Comparison of ENCODE assay signal across 22 cellular contexts in genomic region chr4:99207069-99207743, GRCh38. TPM values are rescaled to one million over a fixed set of nuclear protein-coding genes. Genes with fewer than 3 reads are reported as not detected.
"Had no signal": no experiment of that assay in that cellular context is flagged by ENCODE, and none has a peak within 500 bp of the region (broad histone marks: within the 10 kb centered on the region; RNA-seq: fewer than 3 reads in every experiment).

No MANE protein-coding gene starts in this region.

- H3K27me3 ChIP-seq: heart left ventricle, spleen, transverse colon had no signal

- H3K9me3 Mint-ChIP-seq: nephron progenitor cell; stimulated activated memory B cell treated with anti-CD40 and anti-IgM and Interleukin-4, amounts not matched to agents 10 μg/mL and 1 μg/mL and 100 μg/mL, for 72 hours; stimulated activated naive CD8-positive, alpha-beta T cell treated with anti-CD3 and anti-CD28 coated beads, Interleukin-15, Interleukin-2, amounts not matched to agents 100 ng/mL and 50 ng/mL, for 24 hours had no signal

- H3K27me3 Mint-ChIP-seq: naive B cell; stimulated activated memory B cell treated with anti-CD40 and anti-IgM and Interleukin-4, amounts not matched to agents 10 μg/mL and 1 μg/mL and 100 μg/mL, for 72 hours; stimulated activated naive CD8-positive, alpha-beta T cell treated with anti-CD3 and anti-CD28 coated beads, Interleukin-15, Interleukin-2, amounts not matched to agents 100 ng/mL and 50 ng/mL, for 24 hours had no signal

- H3K27ac ChIP-seq: parathyroid adenoma, prostate gland, spleen, transverse colon had no signal

- H3K4me1 Mint-ChIP-seq: naive B cell; stimulated activated memory B cell treated with anti-CD40 and anti-IgM and Interleukin-4, amounts not matched to agents 10 μg/mL and 1 μg/mL and 100 μg/mL, for 72 hours had no signal

- H3K4me3 ChIP-seq: heart left ventricle, prostate gland, spleen, transverse colon had no signal

- H3K36me3 Mint-ChIP-seq: naive B cell; stimulated activated memory B cell treated with anti-CD40 and anti-IgM and Interleukin-4, amounts not matched to agents 10 μg/mL and 1 μg/mL and 100 μg/mL, for 72 hours had no signal

- H3K4me1 ChIP-seq: parathyroid adenoma, prostate gland, spleen had no signal

- ATAC-seq: esophagus mucosa; heart left ventricle; left colon; left ventricle myocardium superior; stimulated activated memory B cell treated with anti-CD40 and anti-IgM and Interleukin-4, amounts not matched to agents 10 μg/mL and 1 μg/mL and 100 μg/mL, for 72 hours had no signal

- H3K9me3 ChIP-seq: heart left ventricle, prostate gland, spleen, transverse colon had no signal

- H3K4me3 Mint-ChIP-seq: naive B cell; nephron progenitor cell; stimulated activated memory B cell treated with anti-CD40 and anti-IgM and Interleukin-4, amounts not matched to agents 10 μg/mL and 1 μg/mL and 100 μg/mL, for 72 hours; stimulated activated naive CD8-positive, alpha-beta T cell treated with anti-CD3 and anti-CD28 coated beads, Interleukin-15, Interleukin-2, amounts not matched to agents 100 ng/mL and 50 ng/mL, for 24 hours had no signal

- H3K36me3 ChIP-seq: heart left ventricle, prostate gland, spleen, transverse colon had no signal

- DNase-seq: effector memory CD4-positive, alpha-beta T cell; heart left ventricle; kidney; left colon; left ventricle myocardium superior; mesendoderm; naive B cell; nephron progenitor cell; spleen; stimulated activated CD4-positive, alpha-beta T cell treated with anti-CD3 and anti-CD28 coated beads, Interleukin-15, amount 100 ng/mL, for 24 hours; stimulated activated CD4-positive, alpha-beta T cell treated with anti-CD3 and anti-CD28 coated beads, Interleukin-1b, Interleukin-23, amount 100 ng/mL, for 48 hours; stimulated activated CD4-positive, alpha-beta T cell treated with anti-CD3 and anti-CD28 coated beads, Interleukin-4, amount 100 ng/mL, for 24 hours; transverse colon had no signal

- H3K27ac Mint-ChIP-seq: naive B cell; nephron progenitor cell; stimulated activated memory B cell treated with anti-CD40 and anti-IgM and Interleukin-4, amounts not matched to agents 10 μg/mL and 1 μg/mL and 100 μg/mL, for 72 hours; stimulated activated naive CD8-positive, alpha-beta T cell treated with anti-CD3 and anti-CD28 coated beads, Interleukin-15, Interleukin-2, amounts not matched to agents 100 ng/mL and 50 ng/mL, for 24 hours had no signal

RNA-seq across cellular contexts. Expression of gene ADH6, which starts 11.8 kb away (rescaled TPM):
- total RNA-seq: esophagus mucosa, frontal cortex, glomerular endothelial cell, heart left ventricle, left ventricle myocardium superior, lung microvascular endothelial cell, prostate gland, spleen, temporal lobe had no signal
